In the genomic region with DNA sequence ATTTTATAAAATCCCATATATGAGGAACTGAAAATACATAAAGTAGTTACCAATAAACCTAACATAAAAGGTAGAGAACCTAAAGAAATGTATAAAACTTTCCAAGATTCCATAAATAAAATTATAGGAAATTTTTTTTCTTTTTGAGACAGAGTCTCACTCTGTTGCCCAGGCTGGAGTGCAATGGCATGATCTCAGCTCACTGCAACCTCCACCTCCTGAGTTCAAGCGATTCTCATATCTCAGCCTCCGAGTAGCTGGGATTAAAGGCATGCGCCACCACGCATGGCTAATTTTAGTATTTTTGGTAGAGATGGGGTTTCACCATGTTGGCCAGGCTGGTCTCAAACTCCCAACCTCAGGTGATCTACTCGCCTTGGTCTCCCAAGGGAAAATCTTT, we compare ENCODE assay signal across 4 cellular contexts. TPM values are rescaled to one million over a fixed set of nuclear protein-coding genes. Genes with fewer than 3 reads are reported as not detected.
"Had no signal": no experiment of that assay in that cellular context is flagged by ENCODE, and none has a peak within 500 bp of the region (broad histone marks: within the 10 kb centered on the region; RNA-seq: fewer than 3 reads in every experiment).

No MANE protein-coding gene starts in this region.

RNA-seq across cellular contexts. Expression of a gene that starts 47.9 kb away (rescaled TPM):
- total RNA-seq: M059J, PC-3, Peyer's patch, SJSA1 had no signal
